Comparison of ENCODE assay signal across 23 cellular contexts in the genomic region with DNA sequence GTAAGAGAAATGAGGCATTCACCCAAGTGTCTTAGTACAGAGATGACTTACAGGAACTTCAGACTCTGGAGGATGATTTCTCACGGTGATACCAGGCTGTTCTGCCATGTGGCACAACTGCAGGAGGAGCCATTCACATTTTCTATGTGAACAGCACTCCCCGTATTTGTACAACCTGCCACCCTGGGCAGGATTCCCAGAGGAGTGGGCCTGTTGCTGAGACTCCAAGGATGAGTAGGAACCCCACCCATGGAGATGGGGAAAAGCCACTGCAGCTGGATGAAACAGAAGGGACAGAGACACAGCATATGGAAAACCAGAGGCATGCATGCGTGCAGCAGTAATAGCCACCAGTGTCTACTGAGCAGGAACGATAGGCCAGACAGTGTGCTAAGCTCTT. TPM values are rescaled to one million over a fixed set of nuclear protein-coding genes. Genes with fewer than 3 reads are reported as not detected.
"Had no signal": no experiment of that assay in that cellular context is flagged by ENCODE, and none has a peak within 500 bp of the region (broad histone marks: within the 10 kb centered on the region; RNA-seq: fewer than 3 reads in every experiment).

No MANE protein-coding gene starts in this region.

- H3K4me3 ChIP-seq: left ventricle myocardium inferior, lung, neural progenitor cell, ovary, right atrium auricular region, right lobe of liver, smooth muscle cell, stomach, testis, thyroid gland, transverse colon, upper lobe of left lung, vagina had no signal

- DNase-seq: islet precursor cell; left ventricle myocardium inferior; naive B cell; natural killer cell; nephron progenitor cell; ovary; right lobe of liver; stimulated activated CD4-positive, alpha-beta T cell treated with anti-CD3 and anti-CD28 coated beads, Interleukin-2, amount 100 ng/mL, for 24 hours; stimulated activated CD4-positive, alpha-beta T cell treated with anti-CD3 and anti-CD28 coated beads, Interleukin-4, amount 100 ng/mL, for 1 hour; stimulated activated naive B cell treated with anti-CD40 and anti-IgM and Interleukin-4, amounts not matched to agents 10 μg/mL and 1 μg/mL and 100 μg/mL, for 72 hours; stimulated activated naive CD8-positive, alpha-beta T cell treated with anti-CD3 and anti-CD28 coated beads, Interleukin-15, Interleukin-2, amounts not matched to agents 100 U/mL and 50 U/mL, for 24 hours; stomach; testis; thyroid gland; transverse colon; upper lobe of left lung had no signal

- H3K27me3 ChIP-seq: ovary, right atrium auricular region, right lobe of liver, testis, thyroid gland, transverse colon, upper lobe of left lung, vagina had no signal

- H3K36me3 ChIP-seq: left ventricle myocardium inferior, neural progenitor cell, ovary, right atrium auricular region, right lobe of liver, stomach, thyroid gland, transverse colon, upper lobe of left lung, vagina had no signal

- ATAC-seq: natural killer cell; right lobe of liver; stimulated activated naive B cell treated with anti-CD40 and anti-IgM and Interleukin-4, amounts not matched to agents 10 μg/mL and 1 μg/mL and 100 μg/mL, for 72 hours; stimulated activated naive CD8-positive, alpha-beta T cell treated with anti-CD3 and anti-CD28 coated beads, Interleukin-15, Interleukin-2, amounts not matched to agents 100 U/mL and 50 U/mL, for 24 hours had no signal

RNA-seq across cellular contexts. Expression of a gene that starts 47.9 kb away (rescaled TPM):
- total RNA-seq: natural killer cell, pulmonary artery endothelial cell, renal cortical epithelial cell, vagina had no signal
